ENCODE assay signal across 1 cellular context in genomic region chr6:68728580-68728979, GRCh38.
TF ChIP-seq lines count a peak whose summit lies in the region.

No MANE protein-coding gene starts in this region.

TF ChIP-seq in liver, 16 proteins besides CTCF, POLR2A, EP300 and RAD21 (continued from another document):
- TF ChIP-seq, protein P1, sequence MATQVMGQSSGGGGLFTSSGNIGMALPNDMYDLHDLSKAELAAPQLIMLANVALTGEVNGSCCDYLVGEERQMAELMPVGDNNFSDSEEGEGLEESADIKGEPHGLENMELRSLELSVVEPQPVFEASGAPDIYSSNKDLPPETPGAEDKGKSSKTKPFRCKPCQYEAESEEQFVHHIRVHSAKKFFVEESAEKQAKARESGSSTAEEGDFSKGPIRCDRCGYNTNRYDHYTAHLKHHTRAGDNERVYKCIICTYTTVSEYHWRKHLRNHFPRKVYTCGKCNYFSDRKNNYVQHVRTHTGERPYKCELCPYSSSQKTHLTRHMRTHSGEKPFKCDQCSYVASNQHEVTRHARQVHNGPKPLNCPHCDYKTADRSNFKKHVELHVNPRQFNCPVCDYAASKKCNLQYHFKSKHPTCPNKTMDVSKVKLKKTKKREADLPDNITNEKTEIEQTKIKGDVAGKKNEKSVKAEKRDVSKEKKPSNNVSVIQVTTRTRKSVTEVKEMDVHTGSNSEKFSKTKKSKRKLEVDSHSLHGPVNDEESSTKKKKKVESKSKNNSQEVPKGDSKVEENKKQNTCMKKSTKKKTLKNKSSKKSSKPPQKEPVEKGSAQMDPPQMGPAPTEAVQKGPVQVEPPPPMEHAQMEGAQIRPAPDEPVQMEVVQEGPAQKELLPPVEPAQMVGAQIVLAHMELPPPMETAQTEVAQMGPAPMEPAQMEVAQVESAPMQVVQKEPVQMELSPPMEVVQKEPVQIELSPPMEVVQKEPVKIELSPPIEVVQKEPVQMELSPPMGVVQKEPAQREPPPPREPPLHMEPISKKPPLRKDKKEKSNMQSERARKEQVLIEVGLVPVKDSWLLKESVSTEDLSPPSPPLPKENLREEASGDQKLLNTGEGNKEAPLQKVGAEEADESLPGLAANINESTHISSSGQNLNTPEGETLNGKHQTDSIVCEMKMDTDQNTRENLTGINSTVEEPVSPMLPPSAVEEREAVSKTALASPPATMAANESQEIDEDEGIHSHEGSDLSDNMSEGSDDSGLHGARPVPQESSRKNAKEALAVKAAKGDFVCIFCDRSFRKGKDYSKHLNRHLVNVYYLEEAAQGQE (IDR thresholded peaks at IDR 0.05): no peak
- TF ChIP-seq YY1 (IDR thresholded peaks at IDR 0.05) (peak; percentile 27), TAF1 (conservative IDR thresholded peaks at IDR 0.05) (no peak), HNF4G (IDR thresholded peaks at IDR 0.05) (no peak), GABPA (IDR thresholded peaks at IDR 0.05 in 1 of 2, conservative IDR thresholded peaks at IDR 0.05 in 1 of 2) (no peak), EGR1 (IDR thresholded peaks at IDR 0.05; ENCODE audit: low read depth in 2 of 2) (no peak), SP1 (IDR thresholded peaks at IDR 0.05) (no peak), FOXA2 (IDR thresholded peaks at IDR 0.05) (no peak), JUND (IDR thresholded peaks at IDR 0.05) (peak in 1 of 2 donors; percentile 13), NR2F2 (IDR thresholded peaks at IDR 0.05) (no peak), FOXA1 (IDR thresholded peaks at IDR 0.05) (no peak), HNF4A (conservative IDR thresholded peaks at IDR 0.05) (peak; percentile 8 to 40), ZBTB33 (IDR thresholded peaks at IDR 0.05) (no peak), MAX (IDR thresholded peaks at IDR 0.05) (no peak)
- TF ChIP-seq, protein P2, sequence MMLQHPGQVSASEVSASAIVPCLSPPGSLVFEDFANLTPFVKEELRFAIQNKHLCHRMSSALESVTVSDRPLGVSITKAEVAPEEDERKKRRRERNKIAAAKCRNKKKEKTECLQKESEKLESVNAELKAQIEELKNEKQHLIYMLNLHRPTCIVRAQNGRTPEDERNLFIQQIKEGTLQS (IDR thresholded peaks at IDR 0.05): no peak
